Comparison of ENCODE assay signal across 11 cellular contexts in the genomic region with DNA sequence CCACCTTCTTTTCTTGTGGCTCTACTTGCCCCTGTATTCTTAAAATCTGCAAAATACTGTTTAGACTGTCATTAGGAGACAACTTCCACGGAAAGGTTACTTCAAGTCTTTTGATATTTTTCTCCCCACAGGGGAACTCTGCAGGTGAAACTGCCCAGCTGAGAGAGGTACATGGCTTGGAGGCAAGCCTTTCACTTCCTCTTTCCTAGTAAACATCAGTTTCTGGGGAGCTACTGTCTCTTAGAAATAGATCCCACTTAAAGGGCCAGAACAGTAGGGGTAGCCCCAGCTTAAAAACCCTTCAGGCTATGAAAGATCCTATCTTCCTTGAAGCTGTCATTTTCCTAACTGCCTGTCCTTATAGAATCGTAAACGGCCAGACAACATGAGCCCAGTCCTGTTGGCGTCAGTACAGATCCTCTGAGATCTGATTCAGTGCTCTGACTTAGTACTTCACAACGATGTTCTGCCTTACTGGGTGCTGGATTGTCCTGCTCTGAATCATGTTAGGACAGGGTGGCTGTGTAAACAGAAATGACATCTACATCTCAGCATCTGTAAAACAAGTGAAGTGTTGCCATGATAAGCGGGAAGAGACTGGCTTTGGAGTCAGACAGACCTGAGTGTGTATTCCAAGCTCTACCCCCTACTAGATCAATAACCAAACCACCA.
DNase-seq lines count a peak whose midpoint lies in the region; ATAC-seq and TF ChIP-seq lines count a peak whose summit lies in the region.
"Had no signal": no experiment of that assay in that cellular context is flagged by ENCODE, and none has a peak within 500 bp of the region (broad histone marks: within the 10 kb centered on the region; RNA-seq: fewer than 3 reads in every experiment).

No MANE protein-coding gene starts in this region.

- H3K9me3 Mint-ChIP-seq in IgD-negative memory B cell: peaks cover 0 to 2% (median 1%) of the 10 kb centered on the region in 3 donors
- peaks cover 20% of the 10 kb centered on the region for H3K9me3 Mint-ChIP-seq in neural crest cell
- H3K9me3 Mint-ChIP-seq: activated naive CD4-positive, alpha-beta T cell treated with anti-CD3 and anti-CD28 coated beads, Interleukin-2, amount 50 U/mL, for 24 hours; T-helper 1 cell treated with Interleukin-12 subunit alpha and Interleukin-12 subunit beta and Interleukin-4 antibody, amounts not matched to agents 30 μg/mL and 1 μg/mL, for 36 hours had no signal

- no peaks in the 10 kb centered on the region for H3K27me3 ChIP-seq in left ventricle myocardium inferior (ENCODE audit: low read depth)

- H3K27me3 Mint-ChIP-seq in IgD-negative memory B cell (peaks cover 3% of the 10 kb centered on the region), neural crest cell (ENCODE audit: low read depth) (no peaks in the 10 kb centered on the region)

- peak overlapping the region in 2 of 3 donors; percentile 2 to 63 for H3K27ac Mint-ChIP-seq in IgD-negative memory B cell
- peak overlapping the region; percentile 52 for H3K27ac Mint-ChIP-seq in neural crest cell (ENCODE audit: unreplicated experiment)
- H3K27ac Mint-ChIP-seq: activated naive CD4-positive, alpha-beta T cell treated with anti-CD3 and anti-CD28 coated beads, Interleukin-2, amount 50 U/mL, for 24 hours; T-helper 1 cell treated with Interleukin-12 subunit alpha and Interleukin-12 subunit beta and Interleukin-4 antibody, amounts not matched to agents 30 μg/mL and 1 μg/mL, for 36 hours had no signal

- intact Hi-C loops in left ventricle myocardium inferior (cut with micrococcal nuclease): no loop called here

- H3K36me3 Mint-ChIP-seq in IgD-negative memory B cell (no peaks in the 10 kb centered on the region), neural crest cell (ENCODE audit: low read depth) (peaks cover 3% of the 10 kb centered on the region)

- no peak overlapping the region for H3K27ac ChIP-seq in left ventricle myocardium inferior (replicated peaks)

- H3K4me1 Mint-ChIP-seq in IgD-negative memory B cell (peaks cover 5 to 14% (median 8%) of the 10 kb centered on the region in 3 donors), neural crest cell (no peaks in the 10 kb centered on the region)
- H3K4me1 Mint-ChIP-seq: activated naive CD4-positive, alpha-beta T cell treated with anti-CD3 and anti-CD28 coated beads, Interleukin-2, amount 50 U/mL, for 24 hours had no signal

- H3K36me3 ChIP-seq in left ventricle myocardium inferior: no peaks in the 10 kb centered on the region

- DNase-seq in neural crest cell (ENCODE audit: low read depth, low spot score) (no peak), left ventricle myocardium inferior (no peak)
- DNase-seq in activated CD4-positive, alpha-beta T cell treated with anti-CD3 and anti-CD28 coated beads, Interleukin-2, amount 50 U/mL, for 4 hours: no peak
- DNase-seq in activated naive CD4-positive, alpha-beta T cell treated with anti-CD3 and anti-CD28 coated beads, Interleukin-2, amount 50 U/mL, for 16 hours: no peak
- DNase-seq: NCI-H1092 treated with DMSO at 0.1 percent for 48 hours; stimulated activated CD4-positive, alpha-beta T cell treated with anti-CD3 and anti-CD28 coated beads, Interleukin-4, amount 100 ng/mL, for 1 hour had no signal

- H3K4me3 Mint-ChIP-seq in IgD-negative memory B cell: peak overlapping the region in 1 of 4 donors; percentile 77
- no peak overlapping the region for H3K4me3 Mint-ChIP-seq in neural crest cell
- H3K4me3 Mint-ChIP-seq: activated naive CD4-positive, alpha-beta T cell treated with anti-CD3 and anti-CD28 coated beads, Interleukin-2, amount 50 U/mL, for 24 hours; T-helper 1 cell treated with Interleukin-12 subunit alpha and Interleukin-12 subunit beta and Interleukin-4 antibody, amounts not matched to agents 30 μg/mL and 1 μg/mL, for 36 hours had no signal

- ATAC-seq in GM19025 (IDR thresholded peaks at IDR 0.05; ENCODE audit: low read depth, unreplicated experiment) (peak; percentile 96), HG02678 (IDR thresholded peaks at IDR 0.05; ENCODE audit: unreplicated experiment) (peak; percentile 99)

- TF ChIP-seq CTCF in neural crest cell (conservative IDR thresholded peaks at IDR 0.05) (no peak), left ventricle myocardium inferior (IDR thresholded peaks at IDR 0.05; ENCODE audit: borderline replicate concordance) (no peak)

- no peak overlapping the region for H3K4me3 ChIP-seq in left ventricle myocardium inferior

- no peaks in the 10 kb centered on the region for H3K4me1 ChIP-seq in left ventricle myocardium inferior

- H3K9me3 ChIP-seq in left ventricle myocardium inferior (replicated peaks): no peaks in the 10 kb centered on the region
